Comparison of ENCODE assay signal across 27 cellular contexts in the genomic region with DNA sequence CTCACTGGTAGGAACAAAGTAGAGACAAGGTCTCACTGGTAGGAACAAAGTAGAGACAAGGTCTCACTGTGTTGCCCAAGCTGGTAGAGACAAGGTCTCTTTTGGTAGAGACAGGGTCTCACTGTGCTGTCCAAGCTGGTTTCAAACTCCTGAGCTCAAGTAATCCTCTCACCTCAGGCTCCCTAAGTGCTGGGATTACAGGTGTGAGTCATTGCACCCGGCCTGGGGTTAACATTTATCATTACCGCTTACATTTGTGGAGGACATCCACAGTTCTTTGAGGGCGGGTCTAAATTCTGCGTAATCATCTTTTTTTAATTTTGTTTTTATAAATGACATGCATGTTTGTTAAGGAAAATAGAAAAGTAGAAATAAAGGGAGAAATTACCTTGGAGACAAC.
"Had no signal": no experiment of that assay in that cellular context is flagged by ENCODE, and none has a peak within 500 bp of the region (broad histone marks: within the 10 kb centered on the region; RNA-seq: fewer than 3 reads in every experiment).

No MANE protein-coding gene starts in this region.

- H2AFZ ChIP-seq: neural progenitor cell had no signal

- H3K27me3 Mint-ChIP-seq: naive B cell; stimulated activated naive B cell treated with anti-CD40 and anti-IgM and Interleukin-4, amounts not matched to agents 10 μg/mL and 1 μg/mL and 100 μg/mL, for 72 hours; stimulated activated naive CD8-positive, alpha-beta T cell treated with anti-CD3 and anti-CD28 coated beads, Interleukin-15, Interleukin-2, amounts not matched to agents 100 ng/mL and 50 ng/mL, for 24 hours had no signal

- H3K36me3 ChIP-seq: gastrocnemius medialis, prostate gland, right atrium auricular region, sigmoid colon, thoracic aorta, upper lobe of right lung, uterus had no signal

- H3K4me1 ChIP-seq: gastrocnemius medialis, neural progenitor cell, prostate gland, right atrium auricular region, tibial nerve, upper lobe of right lung had no signal

- H3K27ac Mint-ChIP-seq: mesothelial cell of epicardium; naive B cell; nephron; neural progenitor cell; stimulated activated naive B cell treated with anti-CD40 and anti-IgM and Interleukin-4, amounts not matched to agents 10 μg/mL and 1 μg/mL and 100 μg/mL, for 72 hours; stimulated activated naive CD8-positive, alpha-beta T cell treated with anti-CD3 and anti-CD28 coated beads, Interleukin-15, Interleukin-2, amounts not matched to agents 100 ng/mL and 50 ng/mL, for 24 hours had no signal

- H3K9ac ChIP-seq: neural progenitor cell had no signal

- H3K27me3 ChIP-seq: esophagus squamous epithelium, gastrocnemius medialis, neural progenitor cell, right atrium auricular region, sigmoid colon, spleen, tibial nerve, upper lobe of right lung, uterus had no signal

- H3K27ac ChIP-seq: coronary artery, esophagus squamous epithelium, gastrocnemius medialis, neural progenitor cell, prostate gland, right atrium auricular region, sigmoid colon, spleen, thoracic aorta, tibial nerve, upper lobe of right lung, uterus had no signal

- H3K4me2 ChIP-seq: neural progenitor cell had no signal

- DNase-seq: dermis blood vessel endothelial cell; effector memory CD4-positive, alpha-beta T cell; erythroblast; esophagus squamous epithelium; gastrocnemius medialis; head of caudate nucleus; kidney; mesenchymal stem cell; mucosa of descending colon; naive B cell; sigmoid colon; spleen; stimulated activated CD4-positive, alpha-beta T cell treated with anti-CD3 and anti-CD28 coated beads, Interleukin-4, amount 100 ng/mL, for 4 hours; stimulated activated naive B cell treated with anti-CD40 and anti-IgM and Interleukin-4, amounts not matched to agents 10 μg/mL and 1 μg/mL and 100 μg/mL, for 72 hours; upper lobe of right lung; uterus had no signal

- FAIRE-seq: endothelial cell of umbilical vein, kidney had no signal

- H3K4me3 Mint-ChIP-seq: mesothelial cell of epicardium; naive B cell; nephron; neural progenitor cell; stimulated activated naive B cell treated with anti-CD40 and anti-IgM and Interleukin-4, amounts not matched to agents 10 μg/mL and 1 μg/mL and 100 μg/mL, for 72 hours; stimulated activated naive CD8-positive, alpha-beta T cell treated with anti-CD3 and anti-CD28 coated beads, Interleukin-15, Interleukin-2, amounts not matched to agents 100 ng/mL and 50 ng/mL, for 24 hours had no signal

- H3K4me1 Mint-ChIP-seq: mesothelial cell of epicardium, nephron, neural progenitor cell had no signal

- H3K9me3 ChIP-seq: gastrocnemius medialis, prostate gland, sigmoid colon, thoracic aorta, uterus had no signal

- ATAC-seq: gastrocnemius medialis; left lobe of liver; mucosa of descending colon; stimulated activated naive B cell treated with anti-CD40 and anti-IgM and Interleukin-4, amounts not matched to agents 10 μg/mL and 1 μg/mL and 100 μg/mL, for 72 hours; upper lobe of right lung had no signal

- H3K4me3 ChIP-seq: coronary artery, esophagus squamous epithelium, gastrocnemius medialis, mucosa of descending colon, neural progenitor cell, prostate gland, right atrium auricular region, sigmoid colon, spleen, thoracic aorta, tibial nerve, upper lobe of right lung, uterus had no signal
